In genomic region chr5:2750758-2751464, GRCh38 we compare ENCODE assay signal across 9 cellular contexts. TPM values are rescaled to one million over a fixed set of nuclear protein-coding genes. Genes with fewer than 3 reads are reported as not detected.
A peak's percentile ranks its signal among the peaks of the same experiment; 100 is the strongest.
DNase-seq lines count a peak whose midpoint lies in the region; ATAC-seq and TF ChIP-seq lines count a peak whose summit lies in the region.
"Had no signal": no experiment of that assay in that cellular context is flagged by ENCODE, and none has a peak within 500 bp of the region (broad histone marks: within the 10 kb centered on the region; RNA-seq: fewer than 3 reads in every experiment).

No MANE protein-coding gene starts in this region.

- intact Hi-C loops in Right ventricle myocardium superior (cut with DNase I), result no loop called here
- intact Hi-C loops in Right ventricle myocardium inferior (cut with DNase I), result no loop called here
- intact Hi-C loops in lower lobe of right lung (cut with DNase I), result no loop called here
- intact Hi-C loops in vagina (cut with DNase I), result no loop called here

- H3K36me3 ChIP-seq in lower lobe of right lung (no peaks in the 10 kb centered on the region), vagina (peaks cover 0 to 3% of the 10 kb centered on the region in 2 donors)

- H3K4me1 ChIP-seq in lower lobe of right lung, result peaks cover 6% of the 10 kb centered on the region
- H3K4me1 ChIP-seq in vagina, result peaks cover 48% of the 10 kb centered on the region

- no peak for TF ChIP-seq POLR2A in vagina (IDR thresholded peaks at IDR 0.05)

- H3K27ac ChIP-seq in lower lobe of right lung (peak overlapping the region; percentile 78), vagina (no peak overlapping the region)

- H3K27me3 ChIP-seq in lower lobe of right lung (ENCODE audit: low read depth), result peaks cover 81% of the 10 kb centered on the region
- H3K27me3 ChIP-seq in vagina, result peaks cover 12% of the 10 kb centered on the region

- TF ChIP-seq CTCF in lower lobe of right lung (IDR thresholded peaks at IDR 0.05) (no peak), vagina (IDR thresholded peaks at IDR 0.05) (no peak)

- ATAC-seq in Right ventricle myocardium superior (ENCODE audit: poor library complexity) (peak; percentile 28), Right ventricle myocardium inferior (no peak), lower lobe of right lung (no peak), HG02678 (IDR thresholded peaks at IDR 0.05; ENCODE audit: unreplicated experiment) (no peak)
- no peak for ATAC-seq in activated CD4-positive, CD25-positive, alpha-beta regulatory T cell treated with anti-CD3 and anti-CD28 coated beads, Interleukin-2, amount 50 U/mL, for 24 hours

- H3K4me3 ChIP-seq in lower lobe of right lung (peak overlapping the region; percentile 55), vagina (peak overlapping the region; percentile 37 to 43)

- DNase-seq in Right ventricle myocardium superior, result no peak
- DNase-seq in Right ventricle myocardium inferior (ENCODE audit: missing footprints), result no peak
- peak; percentile 67 for DNase-seq in ecto neural progenitor cell (ENCODE audit: low spot score)
- no peak for DNase-seq in lower lobe of right lung
- no peak for DNase-seq in vagina (ENCODE audit: extremely low spot score in 2 of 2)
- DNase-seq in NCI-H128 (lab: John Stamatoyannopoulos, UW; ENCODE audit: unreplicated experiment), result no peak

- no peaks in the 10 kb centered on the region for H3K9me3 ChIP-seq in lower lobe of right lung
- no peaks in the 10 kb centered on the region for H3K9me3 ChIP-seq in vagina

RNA-seq across cellular contexts. Expression of gene IRX2, which starts 0.6 kb away (rescaled TPM):
- total RNA-seq in Right ventricle myocardium superior (5.6 TPM), Right ventricle myocardium inferior (7.3 TPM), lower lobe of right lung (52.1 TPM), vagina (3.7 TPM)
- total RNA-seq: B cell had no signal
